Comparison of ENCODE assay signal across 1 cellular context in the genomic region with DNA sequence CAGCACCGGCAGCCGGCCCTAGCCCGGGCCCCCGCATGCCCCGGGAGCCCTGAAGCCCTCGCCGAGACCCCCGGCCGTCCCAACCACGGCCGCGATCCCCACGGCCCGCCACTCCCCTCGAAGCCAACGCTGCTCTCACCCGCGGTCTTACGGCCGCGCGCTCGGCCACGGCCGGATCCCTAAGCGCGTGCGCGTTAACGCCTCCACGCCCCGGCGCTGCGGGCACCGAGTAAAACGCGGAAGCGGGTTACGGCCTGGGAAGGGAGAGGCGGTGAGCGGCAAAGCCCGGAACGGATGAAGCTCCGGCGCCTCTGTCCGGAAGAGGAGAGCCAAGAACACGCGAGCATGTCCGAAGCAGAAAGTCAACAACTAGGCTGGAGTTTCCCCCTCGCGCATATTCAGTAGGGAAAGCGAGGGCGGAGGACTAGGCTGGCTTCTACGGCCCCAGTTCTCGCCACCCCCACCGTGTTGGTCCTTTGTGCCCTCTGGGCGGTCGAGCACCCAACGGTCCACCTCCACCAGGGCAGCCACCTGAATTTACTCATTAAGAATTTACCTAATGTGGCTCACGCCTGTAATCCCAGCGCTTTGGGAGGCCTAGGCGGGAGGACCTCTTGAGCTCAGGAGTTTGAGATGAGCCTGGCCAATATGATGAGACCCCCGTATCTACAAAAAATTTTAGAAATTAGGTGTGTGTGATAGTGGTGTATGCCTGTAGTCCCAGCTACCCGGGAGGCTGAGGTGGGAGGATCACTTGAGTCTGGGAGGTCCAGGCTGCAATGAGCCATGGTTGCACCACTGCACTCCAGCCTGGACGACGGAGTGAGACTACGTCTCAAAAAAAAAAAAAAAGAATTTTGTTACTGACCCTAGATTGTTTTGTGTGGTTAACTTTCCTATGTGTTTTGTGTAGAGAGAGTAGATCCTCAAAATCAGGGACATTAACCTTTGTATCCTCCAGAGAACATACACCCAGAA.
TF ChIP-seq lines count a peak whose summit lies in the region.

Gene KANSL3, minus strand, starts transcription at position 169 of the 978 bp plus-strand sequence. CDS start 1,177 bp downstream, outside the sequence.

TF ChIP-seq in H1, 55 proteins besides CTCF, POLR2A, EP300 and RAD21 (continues in another document):
- TF ChIP-seq GTF2F1 (IDR thresholded peaks at IDR 0.05; ENCODE audit: borderline replicate concordance, low read depth, low read length), result no peak; the same call in 1 of the 2 replicates
- TF ChIP-seq SRF (IDR thresholded peaks at IDR 0.05; ENCODE audit: low read depth, low read length), result peak; percentile 12; the same call in 1 of the 2 replicates
- TF ChIP-seq SP4 (IDR thresholded peaks at IDR 0.05; ENCODE audit: low read length), result peak; percentile 71; the same call in 1 of the 2 replicates
- TF ChIP-seq POU5F1 (IDR thresholded peaks at IDR 0.05; ENCODE audit: low read depth, low read length), result peak; percentile 55; the same call in 1 of the 2 replicates
- no peak for TF ChIP-seq CEBPB (IDR thresholded peaks at IDR 0.05; ENCODE audit: low read depth, low read length)
- peak; percentile 79 for TF ChIP-seq CREB1 (IDR thresholded peaks at IDR 0.05)
- no peak for TF ChIP-seq ZNF274 (IDR thresholded peaks at IDR 0.05; ENCODE audit: borderline replicate concordance, extremely low read depth, low read length)
- peak; percentile 84 for TF ChIP-seq ASH2L (IDR thresholded peaks at IDR 0.05; ENCODE audit: low read length)
- no peak; the same call in 1 of the 2 replicates for TF ChIP-seq YY1 (IDR thresholded peaks at IDR 0.05; ENCODE audit: low read depth, low read length)
- peak; percentile 88 for TF ChIP-seq MAX (IDR thresholded peaks at IDR 0.05)
- TF ChIP-seq SIRT6 (IDR thresholded peaks at IDR 0.05; ENCODE audit: low read length), result no peak
- TF ChIP-seq RNF2 (IDR thresholded peaks at IDR 0.05; ENCODE audit: borderline replicate concordance, low read depth, low read length, missing control alignments, poor library complexity, severe bottlenecking), result no peak
- TF ChIP-seq, protein P1, sequence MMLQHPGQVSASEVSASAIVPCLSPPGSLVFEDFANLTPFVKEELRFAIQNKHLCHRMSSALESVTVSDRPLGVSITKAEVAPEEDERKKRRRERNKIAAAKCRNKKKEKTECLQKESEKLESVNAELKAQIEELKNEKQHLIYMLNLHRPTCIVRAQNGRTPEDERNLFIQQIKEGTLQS (IDR thresholded peaks at IDR 0.05; ENCODE audit: insufficient read depth, low read depth, low read length), result no peak
- TF ChIP-seq TCF12 (IDR thresholded peaks at IDR 0.05; ENCODE audit: low read depth, low read length), result no peak
- TF ChIP-seq NANOG (IDR thresholded peaks at IDR 0.05; ENCODE audit: insufficient read depth, low read depth, low read length, poor library complexity, severe bottlenecking), result no peak
- no peak for TF ChIP-seq MAFK (IDR thresholded peaks at IDR 0.05; ENCODE audit: low read depth, low read length)
- TF ChIP-seq BRCA1 (IDR thresholded peaks at IDR 0.05; ENCODE audit: low read depth, low read length), result no peak
- TF ChIP-seq RXRA (IDR thresholded peaks at IDR 0.05; ENCODE audit: insufficient read depth, low read depth, low read length), result 0 out of 2 replicates have a peak, but pooled peaks have one; percentile 69
- TF ChIP-seq CTBP2 (IDR thresholded peaks at IDR 0.05; ENCODE audit: borderline replicate concordance, insufficient read depth, insufficient read length, low read length), result no peak
- TF ChIP-seq CHD1 (IDR thresholded peaks at IDR 0.05; ENCODE audit: low read depth, low read length), result no peak
- peak; percentile 87 for TF ChIP-seq TAF7 (optimal IDR thresholded peaks at IDR 0.05; ENCODE audit: borderline replicate concordance, low read depth, low read length)
- peak in 1 of 2 experiments; percentile 64; a peak in 2 of 4 replicates for TF ChIP-seq HDAC2 (IDR thresholded peaks at IDR 0.05; ENCODE audit: borderline replicate concordance in 1 of 2, low read depth in 2 of 2, low read length in 2 of 2)
- TF ChIP-seq RBBP5 (IDR thresholded peaks at IDR 0.05; ENCODE audit: borderline replicate concordance, low read depth, low read length), result peak; percentile 88; the same call in 1 of the 2 replicates
- TF ChIP-seq SIN3A (conservative IDR thresholded peaks at IDR 0.05 in 1 of 2, IDR thresholded peaks at IDR 0.05 in 1 of 2; ENCODE audit: low read depth in 1 of 2, low read length in 2 of 2), result peak; percentile 79 to 87; a peak in 3 of 4 replicates
- no peak for TF ChIP-seq CBX8 (IDR thresholded peaks at IDR 0.05; ENCODE audit: borderline replicate concordance, low read depth, low read length)
- TF ChIP-seq TBP (IDR thresholded peaks at IDR 0.05; ENCODE audit: low read depth, low read length), result peak; percentile 80
- TF ChIP-seq POLR2AphosphoS5 (IDR thresholded peaks at IDR 0.05; ENCODE audit: low read depth, low read length), result no peak; the same call in 1 of the 2 replicates
- TF ChIP-seq JUND (IDR thresholded peaks at IDR 0.05; ENCODE audit: low read length), result peak; percentile 62
- TF ChIP-seq SP2 (IDR thresholded peaks at IDR 0.05; ENCODE audit: low read length), result no peak
- peak; percentile 48; the same call in 1 of the 2 replicates for TF ChIP-seq CHD2 (IDR thresholded peaks at IDR 0.05; ENCODE audit: low read length)
- no peak for TF ChIP-seq SUZ12 (IDR thresholded peaks at IDR 0.05; ENCODE audit: low read length)
- TF ChIP-seq EGR1 (IDR thresholded peaks at IDR 0.05; ENCODE audit: borderline replicate concordance, low read depth, low read length), result peak; percentile 84
- TF ChIP-seq TEAD4 (IDR thresholded peaks at IDR 0.05; ENCODE audit: low read depth, low read length), result peak; percentile 66; the same call in 1 of the 2 replicates
- no peak for TF ChIP-seq FOSL1 (IDR thresholded peaks at IDR 0.05; ENCODE audit: insufficient read depth, low read depth, low read length)
- TF ChIP-seq, protein P2, sequence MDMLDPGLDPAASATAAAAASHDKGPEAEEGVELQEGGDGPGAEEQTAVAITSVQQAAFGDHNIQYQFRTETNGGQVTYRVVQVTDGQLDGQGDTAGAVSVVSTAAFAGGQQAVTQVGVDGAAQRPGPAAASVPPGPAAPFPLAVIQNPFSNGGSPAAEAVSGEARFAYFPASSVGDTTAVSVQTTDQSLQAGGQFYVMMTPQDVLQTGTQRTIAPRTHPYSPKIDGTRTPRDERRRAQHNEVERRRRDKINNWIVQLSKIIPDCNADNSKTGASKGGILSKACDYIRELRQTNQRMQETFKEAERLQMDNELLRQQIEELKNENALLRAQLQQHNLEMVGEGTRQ (IDR thresholded peaks at IDR 0.05; ENCODE audit: low read length), result no peak
- TF ChIP-seq, protein P3, sequence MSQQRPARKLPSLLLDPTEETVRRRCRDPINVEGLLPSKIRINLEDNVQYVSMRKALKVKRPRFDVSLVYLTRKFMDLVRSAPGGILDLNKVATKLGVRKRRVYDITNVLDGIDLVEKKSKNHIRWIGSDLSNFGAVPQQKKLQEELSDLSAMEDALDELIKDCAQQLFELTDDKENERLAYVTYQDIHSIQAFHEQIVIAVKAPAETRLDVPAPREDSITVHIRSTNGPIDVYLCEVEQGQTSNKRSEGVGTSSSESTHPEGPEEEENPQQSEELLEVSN (IDR thresholded peaks at IDR 0.05), result peak; percentile 75
- no peak for TF ChIP-seq CBX5 (IDR thresholded peaks at IDR 0.05; ENCODE audit: low read depth, low read length)
- no peak for TF ChIP-seq SIX5 (IDR thresholded peaks at IDR 0.05; ENCODE audit: low read depth, low read length)
- TF ChIP-seq RFX5 (IDR thresholded peaks at IDR 0.05; ENCODE audit: borderline replicate concordance, low read depth, low read length), result peak; percentile 77
- no peak for TF ChIP-seq JUN (IDR thresholded peaks at IDR 0.05; ENCODE audit: low read depth, low read length)
- peak; percentile 91 for TF ChIP-seq PHF8 (conservative IDR thresholded peaks at IDR 0.05; ENCODE audit: low read depth, low read length)
- TF ChIP-seq, protein P4, sequence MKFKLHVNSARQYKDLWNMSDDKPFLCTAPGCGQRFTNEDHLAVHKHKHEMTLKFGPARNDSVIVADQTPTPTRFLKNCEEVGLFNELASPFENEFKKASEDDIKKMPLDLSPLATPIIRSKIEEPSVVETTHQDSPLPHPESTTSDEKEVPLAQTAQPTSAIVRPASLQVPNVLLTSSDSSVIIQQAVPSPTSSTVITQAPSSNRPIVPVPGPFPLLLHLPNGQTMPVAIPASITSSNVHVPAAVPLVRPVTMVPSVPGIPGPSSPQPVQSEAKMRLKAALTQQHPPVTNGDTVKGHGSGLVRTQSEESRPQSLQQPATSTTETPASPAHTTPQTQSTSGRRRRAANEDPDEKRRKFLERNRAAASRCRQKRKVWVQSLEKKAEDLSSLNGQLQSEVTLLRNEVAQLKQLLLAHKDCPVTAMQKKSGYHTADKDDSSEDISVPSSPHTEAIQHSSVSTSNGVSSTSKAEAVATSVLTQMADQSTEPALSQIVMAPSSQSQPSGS (IDR thresholded peaks at IDR 0.05; ENCODE audit: low read length), result no peak
- no peak for TF ChIP-seq KDM1A (IDR thresholded peaks at IDR 0.05; ENCODE audit: borderline replicate concordance, low read length)
- peak; percentile 31 for TF ChIP-seq NRF1 (IDR thresholded peaks at IDR 0.05; ENCODE audit: low read depth, low read length)
- TF ChIP-seq GABPA (IDR thresholded peaks at IDR 0.05; ENCODE audit: borderline replicate concordance, insufficient read depth, low read length), result peak; percentile 78; the same call in 1 of the 2 replicates
- no peak for TF ChIP-seq EZH2 (IDR thresholded peaks at IDR 0.05; ENCODE audit: low read depth, low read length, severe bottlenecking)
- TF ChIP-seq, protein P5, sequence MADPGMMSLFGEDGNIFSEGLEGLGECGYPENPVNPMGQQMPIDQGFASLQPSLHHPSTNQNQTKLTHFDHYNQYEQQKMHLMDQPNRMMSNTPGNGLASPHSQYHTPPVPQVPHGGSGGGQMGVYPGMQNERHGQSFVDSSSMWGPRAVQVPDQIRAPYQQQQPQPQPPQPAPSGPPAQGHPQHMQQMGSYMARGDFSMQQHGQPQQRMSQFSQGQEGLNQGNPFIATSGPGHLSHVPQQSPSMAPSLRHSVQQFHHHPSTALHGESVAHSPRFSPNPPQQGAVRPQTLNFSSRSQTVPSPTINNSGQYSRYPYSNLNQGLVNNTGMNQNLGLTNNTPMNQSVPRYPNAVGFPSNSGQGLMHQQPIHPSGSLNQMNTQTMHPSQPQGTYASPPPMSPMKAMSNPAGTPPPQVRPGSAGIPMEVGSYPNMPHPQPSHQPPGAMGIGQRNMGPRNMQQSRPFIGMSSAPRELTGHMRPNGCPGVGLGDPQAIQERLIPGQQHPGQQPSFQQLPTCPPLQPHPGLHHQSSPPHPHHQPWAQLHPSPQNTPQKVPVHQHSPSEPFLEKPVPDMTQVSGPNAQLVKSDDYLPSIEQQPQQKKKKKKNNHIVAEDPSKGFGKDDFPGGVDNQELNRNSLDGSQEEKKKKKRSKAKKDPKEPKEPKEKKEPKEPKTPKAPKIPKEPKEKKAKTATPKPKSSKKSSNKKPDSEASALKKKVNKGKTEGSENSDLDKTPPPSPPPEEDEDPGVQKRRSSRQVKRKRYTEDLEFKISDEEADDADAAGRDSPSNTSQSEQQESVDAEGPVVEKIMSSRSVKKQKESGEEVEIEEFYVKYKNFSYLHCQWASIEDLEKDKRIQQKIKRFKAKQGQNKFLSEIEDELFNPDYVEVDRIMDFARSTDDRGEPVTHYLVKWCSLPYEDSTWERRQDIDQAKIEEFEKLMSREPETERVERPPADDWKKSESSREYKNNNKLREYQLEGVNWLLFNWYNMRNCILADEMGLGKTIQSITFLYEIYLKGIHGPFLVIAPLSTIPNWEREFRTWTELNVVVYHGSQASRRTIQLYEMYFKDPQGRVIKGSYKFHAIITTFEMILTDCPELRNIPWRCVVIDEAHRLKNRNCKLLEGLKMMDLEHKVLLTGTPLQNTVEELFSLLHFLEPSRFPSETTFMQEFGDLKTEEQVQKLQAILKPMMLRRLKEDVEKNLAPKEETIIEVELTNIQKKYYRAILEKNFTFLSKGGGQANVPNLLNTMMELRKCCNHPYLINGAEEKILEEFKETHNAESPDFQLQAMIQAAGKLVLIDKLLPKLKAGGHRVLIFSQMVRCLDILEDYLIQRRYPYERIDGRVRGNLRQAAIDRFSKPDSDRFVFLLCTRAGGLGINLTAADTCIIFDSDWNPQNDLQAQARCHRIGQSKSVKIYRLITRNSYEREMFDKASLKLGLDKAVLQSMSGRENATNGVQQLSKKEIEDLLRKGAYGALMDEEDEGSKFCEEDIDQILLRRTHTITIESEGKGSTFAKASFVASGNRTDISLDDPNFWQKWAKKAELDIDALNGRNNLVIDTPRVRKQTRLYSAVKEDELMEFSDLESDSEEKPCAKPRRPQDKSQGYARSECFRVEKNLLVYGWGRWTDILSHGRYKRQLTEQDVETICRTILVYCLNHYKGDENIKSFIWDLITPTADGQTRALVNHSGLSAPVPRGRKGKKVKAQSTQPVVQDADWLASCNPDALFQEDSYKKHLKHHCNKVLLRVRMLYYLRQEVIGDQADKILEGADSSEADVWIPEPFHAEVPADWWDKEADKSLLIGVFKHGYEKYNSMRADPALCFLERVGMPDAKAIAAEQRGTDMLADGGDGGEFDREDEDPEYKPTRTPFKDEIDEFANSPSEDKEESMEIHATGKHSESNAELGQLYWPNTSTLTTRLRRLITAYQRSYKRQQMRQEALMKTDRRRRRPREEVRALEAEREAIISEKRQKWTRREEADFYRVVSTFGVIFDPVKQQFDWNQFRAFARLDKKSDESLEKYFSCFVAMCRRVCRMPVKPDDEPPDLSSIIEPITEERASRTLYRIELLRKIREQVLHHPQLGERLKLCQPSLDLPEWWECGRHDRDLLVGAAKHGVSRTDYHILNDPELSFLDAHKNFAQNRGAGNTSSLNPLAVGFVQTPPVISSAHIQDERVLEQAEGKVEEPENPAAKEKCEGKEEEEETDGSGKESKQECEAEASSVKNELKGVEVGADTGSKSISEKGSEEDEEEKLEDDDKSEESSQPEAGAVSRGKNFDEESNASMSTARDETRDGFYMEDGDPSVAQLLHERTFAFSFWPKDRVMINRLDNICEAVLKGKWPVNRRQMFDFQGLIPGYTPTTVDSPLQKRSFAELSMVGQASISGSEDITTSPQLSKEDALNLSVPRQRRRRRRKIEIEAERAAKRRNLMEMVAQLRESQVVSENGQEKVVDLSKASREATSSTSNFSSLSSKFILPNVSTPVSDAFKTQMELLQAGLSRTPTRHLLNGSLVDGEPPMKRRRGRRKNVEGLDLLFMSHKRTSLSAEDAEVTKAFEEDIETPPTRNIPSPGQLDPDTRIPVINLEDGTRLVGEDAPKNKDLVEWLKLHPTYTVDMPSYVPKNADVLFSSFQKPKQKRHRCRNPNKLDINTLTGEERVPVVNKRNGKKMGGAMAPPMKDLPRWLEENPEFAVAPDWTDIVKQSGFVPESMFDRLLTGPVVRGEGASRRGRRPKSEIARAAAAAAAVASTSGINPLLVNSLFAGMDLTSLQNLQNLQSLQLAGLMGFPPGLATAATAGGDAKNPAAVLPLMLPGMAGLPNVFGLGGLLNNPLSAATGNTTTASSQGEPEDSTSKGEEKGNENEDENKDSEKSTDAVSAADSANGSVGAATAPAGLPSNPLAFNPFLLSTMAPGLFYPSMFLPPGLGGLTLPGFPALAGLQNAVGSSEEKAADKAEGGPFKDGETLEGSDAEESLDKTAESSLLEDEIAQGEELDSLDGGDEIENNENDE (IDR thresholded peaks at IDR 0.05; ENCODE audit: insufficient replicate concordance, low read length), result no peak
- no peak for TF ChIP-seq BCL11A (IDR thresholded peaks at IDR 0.05; ENCODE audit: low read depth in 2 of 2, low read length in 2 of 2)
- TF ChIP-seq KDM5A (IDR thresholded peaks at IDR 0.05; ENCODE audit: low read length), result no peak
- TF ChIP-seq TAF1 (IDR thresholded peaks at IDR 0.05; ENCODE audit: low read depth, low read length), result peak; percentile 86
- peak; percentile 62; the same call in 1 of the 2 replicates for TF ChIP-seq BACH1 (IDR thresholded peaks at IDR 0.05; ENCODE audit: low read length)
